In genomic region chr14:56579345-56580316, GRCh38 we compare ENCODE assay signal across 1 cellular context.
TF ChIP-seq lines count a peak whose summit lies in the region.

TSS of gene TMEM260 (plus strand) at chr14:56579798. CDS start at chr14:56579915, 117 bp downstream.

TF ChIP-seq in HepG2, 621 proteins besides CTCF, POLR2A, EP300 and RAD21 (continued from another document and continues in another):
- TF ChIP-seq, protein P1, sequence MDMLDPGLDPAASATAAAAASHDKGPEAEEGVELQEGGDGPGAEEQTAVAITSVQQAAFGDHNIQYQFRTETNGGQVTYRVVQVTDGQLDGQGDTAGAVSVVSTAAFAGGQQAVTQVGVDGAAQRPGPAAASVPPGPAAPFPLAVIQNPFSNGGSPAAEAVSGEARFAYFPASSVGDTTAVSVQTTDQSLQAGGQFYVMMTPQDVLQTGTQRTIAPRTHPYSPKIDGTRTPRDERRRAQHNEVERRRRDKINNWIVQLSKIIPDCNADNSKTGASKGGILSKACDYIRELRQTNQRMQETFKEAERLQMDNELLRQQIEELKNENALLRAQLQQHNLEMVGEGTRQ (IDR thresholded peaks at IDR 0.05; ENCODE audit: low read depth, low read length): no peak
- TF ChIP-seq, protein P1 (CRISPR knock-in tag; IDR thresholded peaks at IDR 0.05; ENCODE audit: borderline replicate concordance): no peak
- TF ChIP-seq ZBTB8A (CRISPR knock-in tag; IDR thresholded peaks at IDR 0.05; ENCODE audit: borderline replicate concordance, low read depth) (no peak), ZNF788 (CRISPR knock-in tag; IDR thresholded peaks at IDR 0.05; ENCODE audit: borderline replicate concordance) (peak; percentile 54; the same call in 1 of the 2 replicates), FOXM1 (CRISPR knock-in tag; IDR thresholded peaks at IDR 0.05) (no peak), SALL2 (CRISPR knock-in tag; IDR thresholded peaks at IDR 0.05) (0 out of 2 replicates have a peak, but pooled peaks have one; percentile 30), ZNF570 (CRISPR knock-in tag; IDR thresholded peaks at IDR 0.05; ENCODE audit: borderline replicate concordance) (no peak), ZSCAN31 (CRISPR knock-in tag; IDR thresholded peaks at IDR 0.05; ENCODE audit: low read depth) (no peak), NFRKB (IDR thresholded peaks at IDR 0.05) (no peak), PRMT3 (CRISPR knock-in tag; IDR thresholded peaks at IDR 0.05; ENCODE audit: borderline replicate concordance, low read depth) (no peak), BHLHE40 (IDR thresholded peaks at IDR 0.05; ENCODE audit: low read length) (peak; percentile 95), HMGA1 (CRISPR knock-in tag; conservative IDR thresholded peaks at IDR 0.05) (no peak), ZNF720 (CRISPR knock-in tag; IDR thresholded peaks at IDR 0.05) (no peak), MAFK (conservative IDR thresholded peaks at IDR 0.05 in 1 of 2, IDR thresholded peaks at IDR 0.05 in 1 of 2; ENCODE audit: low read length in 2 of 2) (no peak), ZNF772 (CRISPR knock-in tag; IDR thresholded peaks at IDR 0.05) (no peak), FOSL1 (CRISPR knock-in tag; IDR thresholded peaks at IDR 0.05; ENCODE audit: borderline replicate concordance) (no peak), ZSCAN25 (CRISPR knock-in tag; IDR thresholded peaks at IDR 0.05) (no peak), PHF8 (CRISPR knock-in tag; IDR thresholded peaks at IDR 0.05) (peak; percentile 93), RARA (CRISPR knock-in tag; IDR thresholded peaks at IDR 0.05) (0 out of 2 replicates have a peak, but pooled peaks have one; percentile 16), RFX3 (CRISPR knock-in tag; IDR thresholded peaks at IDR 0.05) (no peak), GATAD2A (CRISPR knock-in tag; IDR thresholded peaks at IDR 0.05) (no peak), GZF1 (CRISPR knock-in tag; IDR thresholded peaks at IDR 0.05) (0 out of 2 replicates have a peak, but pooled peaks have one; percentile 27), ZNF850 (CRISPR knock-in tag; conservative IDR thresholded peaks at IDR 0.05) (no peak), ZNF143 (CRISPR knock-in tag; IDR thresholded peaks at IDR 0.05) (peak; percentile 67; the same call in 1 of the 2 replicates), ZMYM4 (CRISPR knock-in tag; IDR thresholded peaks at IDR 0.05) (peak; percentile 96), PTBP1 (IDR thresholded peaks at IDR 0.05; ENCODE audit: low read depth, low read length, poor library complexity, severe bottlenecking) (no peak), SIX1 (CRISPR knock-in tag; IDR thresholded peaks at IDR 0.05; ENCODE audit: borderline replicate concordance) (no peak), ETV6 (CRISPR knock-in tag; conservative IDR thresholded peaks at IDR 0.05) (no peak), ZMYM3 (CRISPR knock-in tag; IDR thresholded peaks at IDR 0.05) (no peak), ZFP91 (CRISPR knock-in tag; IDR thresholded peaks at IDR 0.05; ENCODE audit: borderline replicate concordance) (peak; percentile 88; the same call in 1 of the 2 replicates), ZNF124 (CRISPR knock-in tag; IDR thresholded peaks at IDR 0.05) (peak; percentile 68; the same call in 1 of the 2 replicates), ZKSCAN5 (CRISPR knock-in tag; IDR thresholded peaks at IDR 0.05) (no peak), ZNF251 (CRISPR knock-in tag; IDR thresholded peaks at IDR 0.05) (peak; percentile 48; the same call in 1 of the 2 replicates), ZNF761 (CRISPR knock-in tag; conservative IDR thresholded peaks at IDR 0.05) (0 out of 2 replicates have a peak, but pooled peaks have one; percentile 69), IRF2 (CRISPR knock-in tag; IDR thresholded peaks at IDR 0.05) (peak; percentile 24; the same call in 1 of the 2 replicates), SRSF4 (IDR thresholded peaks at IDR 0.05; ENCODE audit: low read depth, low read length, poor library complexity, severe bottlenecking) (no peak), SPEN (CRISPR knock-in tag; IDR thresholded peaks at IDR 0.05; ENCODE audit: low read depth) (peak; percentile 61; the same call in 1 of the 2 replicates), TP53 (CRISPR knock-in tag; conservative IDR thresholded peaks at IDR 0.05) (no peak), ATF2 (CRISPR knock-in tag; IDR thresholded peaks at IDR 0.05) (peak; percentile 33; the same call in 1 of the 2 replicates), RORA (CRISPR knock-in tag; IDR thresholded peaks at IDR 0.05) (no peak), ZNF326 (CRISPR knock-in tag; IDR thresholded peaks at IDR 0.05; ENCODE audit: borderline replicate concordance) (no peak), PHF5A (CRISPR knock-in tag; IDR thresholded peaks at IDR 0.05; ENCODE audit: low read depth, unreplicated experiment) (no peak)
- TF ChIP-seq, protein P2, sequence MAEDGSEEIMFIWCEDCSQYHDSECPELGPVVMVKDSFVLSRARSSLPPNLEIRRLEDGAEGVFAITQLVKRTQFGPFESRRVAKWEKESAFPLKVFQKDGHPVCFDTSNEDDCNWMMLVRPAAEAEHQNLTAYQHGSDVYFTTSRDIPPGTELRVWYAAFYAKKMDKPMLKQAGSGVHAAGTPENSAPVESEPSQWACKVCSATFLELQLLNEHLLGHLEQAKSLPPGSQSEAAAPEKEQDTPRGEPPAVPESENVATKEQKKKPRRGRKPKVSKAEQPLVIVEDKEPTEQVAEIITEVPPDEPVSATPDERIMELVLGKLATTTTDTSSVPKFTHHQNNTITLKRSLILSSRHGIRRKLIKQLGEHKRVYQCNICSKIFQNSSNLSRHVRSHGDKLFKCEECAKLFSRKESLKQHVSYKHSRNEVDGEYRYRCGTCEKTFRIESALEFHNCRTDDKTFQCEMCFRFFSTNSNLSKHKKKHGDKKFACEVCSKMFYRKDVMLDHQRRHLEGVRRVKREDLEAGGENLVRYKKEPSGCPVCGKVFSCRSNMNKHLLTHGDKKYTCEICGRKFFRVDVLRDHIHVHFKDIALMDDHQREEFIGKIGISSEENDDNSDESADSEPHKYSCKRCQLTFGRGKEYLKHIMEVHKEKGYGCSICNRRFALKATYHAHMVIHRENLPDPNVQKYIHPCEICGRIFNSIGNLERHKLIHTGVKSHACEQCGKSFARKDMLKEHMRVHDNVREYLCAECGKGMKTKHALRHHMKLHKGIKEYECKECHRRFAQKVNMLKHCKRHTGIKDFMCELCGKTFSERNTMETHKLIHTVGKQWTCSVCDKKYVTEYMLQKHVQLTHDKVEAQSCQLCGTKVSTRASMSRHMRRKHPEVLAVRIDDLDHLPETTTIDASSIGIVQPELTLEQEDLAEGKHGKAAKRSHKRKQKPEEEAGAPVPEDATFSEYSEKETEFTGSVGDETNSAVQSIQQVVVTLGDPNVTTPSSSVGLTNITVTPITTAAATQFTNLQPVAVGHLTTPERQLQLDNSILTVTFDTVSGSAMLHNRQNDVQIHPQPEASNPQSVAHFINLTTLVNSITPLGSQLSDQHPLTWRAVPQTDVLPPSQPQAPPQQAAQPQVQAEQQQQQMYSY (CRISPR knock-in tag; IDR thresholded peaks at IDR 0.05): no peak
- TF ChIP-seq, protein P3, sequence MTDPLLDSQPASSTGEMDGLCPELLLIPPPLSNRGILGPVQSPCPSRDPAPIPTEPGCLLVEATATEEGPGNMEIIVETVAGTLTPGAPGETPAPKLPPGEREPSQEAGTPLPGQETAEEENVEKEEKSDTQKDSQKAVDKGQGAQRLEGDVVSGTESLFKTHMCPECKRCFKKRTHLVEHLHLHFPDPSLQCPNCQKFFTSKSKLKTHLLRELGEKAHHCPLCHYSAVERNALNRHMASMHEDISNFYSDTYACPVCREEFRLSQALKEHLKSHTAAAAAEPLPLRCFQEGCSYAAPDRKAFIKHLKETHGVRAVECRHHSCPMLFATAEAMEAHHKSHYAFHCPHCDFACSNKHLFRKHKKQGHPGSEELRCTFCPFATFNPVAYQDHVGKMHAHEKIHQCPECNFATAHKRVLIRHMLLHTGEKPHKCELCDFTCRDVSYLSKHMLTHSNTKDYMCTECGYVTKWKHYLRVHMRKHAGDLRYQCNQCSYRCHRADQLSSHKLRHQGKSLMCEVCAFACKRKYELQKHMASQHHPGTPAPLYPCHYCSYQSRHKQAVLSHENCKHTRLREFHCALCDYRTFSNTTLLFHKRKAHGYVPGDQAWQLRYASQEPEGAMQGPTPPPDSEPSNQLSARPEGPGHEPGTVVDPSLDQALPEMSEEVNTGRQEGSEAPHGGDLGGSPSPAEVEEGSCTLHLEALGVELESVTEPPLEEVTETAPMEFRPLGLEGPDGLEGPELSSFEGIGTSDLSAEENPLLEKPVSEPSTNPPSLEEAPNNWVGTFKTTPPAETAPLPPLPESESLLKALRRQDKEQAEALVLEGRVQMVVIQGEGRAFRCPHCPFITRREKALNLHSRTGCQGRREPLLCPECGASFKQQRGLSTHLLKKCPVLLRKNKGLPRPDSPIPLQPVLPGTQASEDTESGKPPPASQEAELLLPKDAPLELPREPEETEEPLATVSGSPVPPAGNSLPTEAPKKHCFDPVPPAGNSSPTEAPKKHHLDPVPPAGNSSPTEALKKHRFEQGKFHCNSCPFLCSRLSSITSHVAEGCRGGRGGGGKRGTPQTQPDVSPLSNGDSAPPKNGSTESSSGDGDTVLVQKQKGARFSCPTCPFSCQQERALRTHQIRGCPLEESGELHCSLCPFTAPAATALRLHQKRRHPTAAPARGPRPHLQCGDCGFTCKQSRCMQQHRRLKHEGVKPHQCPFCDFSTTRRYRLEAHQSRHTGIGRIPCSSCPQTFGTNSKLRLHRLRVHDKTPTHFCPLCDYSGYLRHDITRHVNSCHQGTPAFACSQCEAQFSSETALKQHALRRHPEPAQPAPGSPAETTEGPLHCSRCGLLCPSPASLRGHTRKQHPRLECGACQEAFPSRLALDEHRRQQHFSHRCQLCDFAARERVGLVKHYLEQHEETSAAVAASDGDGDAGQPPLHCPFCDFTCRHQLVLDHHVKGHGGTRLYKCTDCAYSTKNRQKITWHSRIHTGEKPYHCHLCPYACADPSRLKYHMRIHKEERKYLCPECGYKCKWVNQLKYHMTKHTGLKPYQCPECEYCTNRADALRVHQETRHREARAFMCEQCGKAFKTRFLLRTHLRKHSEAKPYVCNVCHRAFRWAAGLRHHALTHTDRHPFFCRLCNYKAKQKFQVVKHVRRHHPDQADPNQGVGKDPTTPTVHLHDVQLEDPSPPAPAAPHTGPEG (CRISPR knock-in tag; IDR thresholded peaks at IDR 0.05): peak; percentile 80
- TF ChIP-seq, protein P4, sequence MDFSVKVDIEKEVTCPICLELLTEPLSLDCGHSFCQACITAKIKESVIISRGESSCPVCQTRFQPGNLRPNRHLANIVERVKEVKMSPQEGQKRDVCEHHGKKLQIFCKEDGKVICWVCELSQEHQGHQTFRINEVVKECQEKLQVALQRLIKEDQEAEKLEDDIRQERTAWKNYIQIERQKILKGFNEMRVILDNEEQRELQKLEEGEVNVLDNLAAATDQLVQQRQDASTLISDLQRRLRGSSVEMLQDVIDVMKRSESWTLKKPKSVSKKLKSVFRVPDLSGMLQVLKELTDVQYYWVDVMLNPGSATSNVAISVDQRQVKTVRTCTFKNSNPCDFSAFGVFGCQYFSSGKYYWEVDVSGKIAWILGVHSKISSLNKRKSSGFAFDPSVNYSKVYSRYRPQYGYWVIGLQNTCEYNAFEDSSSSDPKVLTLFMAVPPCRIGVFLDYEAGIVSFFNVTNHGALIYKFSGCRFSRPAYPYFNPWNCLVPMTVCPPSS (IDR thresholded peaks at IDR 0.05): no peak
- TF ChIP-seq, protein P5, sequence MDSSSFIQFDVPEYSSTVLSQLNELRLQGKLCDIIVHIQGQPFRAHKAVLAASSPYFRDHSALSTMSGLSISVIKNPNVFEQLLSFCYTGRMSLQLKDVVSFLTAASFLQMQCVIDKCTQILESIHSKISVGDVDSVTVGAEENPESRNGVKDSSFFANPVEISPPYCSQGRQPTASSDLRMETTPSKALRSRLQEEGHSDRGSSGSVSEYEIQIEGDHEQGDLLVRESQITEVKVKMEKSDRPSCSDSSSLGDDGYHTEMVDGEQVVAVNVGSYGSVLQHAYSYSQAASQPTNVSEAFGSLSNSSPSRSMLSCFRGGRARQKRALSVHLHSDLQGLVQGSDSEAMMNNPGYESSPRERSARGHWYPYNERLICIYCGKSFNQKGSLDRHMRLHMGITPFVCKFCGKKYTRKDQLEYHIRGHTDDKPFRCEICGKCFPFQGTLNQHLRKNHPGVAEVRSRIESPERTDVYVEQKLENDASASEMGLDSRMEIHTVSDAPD (CRISPR knock-in tag; IDR thresholded peaks at IDR 0.05): no peak
- TF ChIP-seq, protein P6, sequence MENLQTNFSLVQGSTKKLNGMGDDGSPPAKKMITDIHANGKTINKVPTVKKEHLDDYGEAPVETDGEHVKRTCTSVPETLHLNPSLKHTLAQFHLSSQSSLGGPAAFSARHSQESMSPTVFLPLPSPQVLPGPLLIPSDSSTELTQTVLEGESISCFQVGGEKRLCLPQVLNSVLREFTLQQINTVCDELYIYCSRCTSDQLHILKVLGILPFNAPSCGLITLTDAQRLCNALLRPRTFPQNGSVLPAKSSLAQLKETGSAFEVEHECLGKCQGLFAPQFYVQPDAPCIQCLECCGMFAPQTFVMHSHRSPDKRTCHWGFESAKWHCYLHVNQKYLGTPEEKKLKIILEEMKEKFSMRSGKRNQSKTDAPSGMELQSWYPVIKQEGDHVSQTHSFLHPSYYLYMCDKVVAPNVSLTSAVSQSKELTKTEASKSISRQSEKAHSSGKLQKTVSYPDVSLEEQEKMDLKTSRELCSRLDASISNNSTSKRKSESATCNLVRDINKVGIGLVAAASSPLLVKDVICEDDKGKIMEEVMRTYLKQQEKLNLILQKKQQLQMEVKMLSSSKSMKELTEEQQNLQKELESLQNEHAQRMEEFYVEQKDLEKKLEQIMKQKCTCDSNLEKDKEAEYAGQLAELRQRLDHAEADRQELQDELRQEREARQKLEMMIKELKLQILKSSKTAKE (CRISPR knock-in tag; IDR thresholded peaks at IDR 0.05; ENCODE audit: borderline replicate concordance): no peak
